Comparison of ENCODE assay signal across 8 cellular contexts in genomic region chr12:95216704-95217376, GRCh38. TPM values are rescaled to one million over a fixed set of nuclear protein-coding genes. Genes with fewer than 3 reads are reported as not detected.
DNase-seq lines count a peak whose midpoint lies in the region; ATAC-seq and TF ChIP-seq lines count a peak whose summit lies in the region.

No MANE protein-coding gene starts in this region.

- H3K36me3 ChIP-seq in IMR-90 (ENCODE audit: control insufficient read depth, insufficient read depth, low read length): no peaks in the 10 kb centered on the region
- H3K36me3 ChIP-seq in right atrium auricular region: no peaks in the 10 kb centered on the region

- H3K14ac ChIP-seq in IMR-90 (replicated peaks; ENCODE audit: low read depth, low read length): peak overlapping the region; percentile 44; the same call in 1 of the 2 replicates

- CTCF ChIA-PET in IMR-90 (lab: Yijun Ruan, JAX): interaction anchor here (0.6 to 2.7 kb wide), 7 partner anchors 13 to 193 kb away, joined by 3 to 12 read pairs (median 4); no protein-coding TSS in a partner anchor
- CTCF ChIA-PET in GM10248 (lab: Yijun Ruan, JAX): interaction anchor here (0.9 to 3.7 kb wide), 26 partner anchors 9 to 454 kb away, joined by 3 to 33 read pairs (median 4); partner anchors contain the start of gene NR2C1

- H3K4ac ChIP-seq in IMR-90 (ENCODE audit: low read depth, low read length): peak overlapping the region; percentile 55

- peak overlapping the region; percentile 63 for H2BK5ac ChIP-seq in IMR-90 (ENCODE audit: low read depth, low read length, poor library complexity, severe bottlenecking)

- H3K18ac ChIP-seq in IMR-90 (ENCODE audit: low read depth, low read length): peak overlapping the region; percentile 38

- H3K27ac ChIP-seq in IMR-90 (ENCODE audit: insufficient read depth, low read length) (peak overlapping the region; percentile 77), right atrium auricular region (peak overlapping the region; percentile 87 to 99)

- H3K4me3 Mint-ChIP-seq in activated T-helper 1 cell treated with anti-CD3 and anti-CD28 coated beads, Interleukin-12 subunit alpha, Interleukin-12 subunit beta, Interleukin-2, Interleukin-4 antibody, amounts not matched to agents 30 ng/mL and 10 ng/mL and 1 ng/mL, durations not matched to agents 14 hours and 24 hours and 36 hours: peak overlapping the region; percentile 97

- POLR2A ChIA-PET in IMR-90 (lab: Charles Lee; ENCODE audit: unreplicated experiment): interaction anchor here (0.6 to 0.7 kb wide), 2 partner anchors 29 to 1432 kb away, joined by 4 to 16 read pairs; no protein-coding TSS in a partner anchor
- POLR2A ChIA-PET in GM10248 (lab: Yijun Ruan, JAX): interaction anchor here (0.5 to 0.9 kb wide), 3 partner anchors 8 to 69 kb away, joined by 3 read pairs; no protein-coding TSS in a partner anchor

- H3K27me3 ChIP-seq in IMR-90 (ENCODE audit: control insufficient read depth, insufficient read depth, low read length): no peaks in the 10 kb centered on the region
- H3K27me3 ChIP-seq in right atrium auricular region: no peaks in the 10 kb centered on the region

- peak overlapping the region; percentile 55 for H3K56ac ChIP-seq in IMR-90 (ENCODE audit: extremely low read depth, insufficient read depth, low read length)

- H3K4me3 ChIP-seq in GM12875 (ENCODE audit: low read depth, low read length) (peak overlapping the region; percentile 94), IMR-90 (ENCODE audit: insufficient read depth, low read depth, low read length) (peak overlapping the region; percentile 81), right atrium auricular region (peak overlapping the region; percentile 62 to 93), skeletal muscle cell (ENCODE audit: low read depth, low read length) (peak overlapping the region; percentile 90)

- dilution Hi-C loops in IMR-90 (cut with HindIII; ENCODE audit: low sequenced_read_pairs, unreplicated experiment): no loop called here

- 0 out of 2 replicates have a peak, but pooled peaks cover 2% of the 10 kb centered on the region for H3K4me1 ChIP-seq in IMR-90 (ENCODE audit: control insufficient read depth, insufficient read depth, low read length)
- H3K4me1 ChIP-seq in right atrium auricular region: peaks cover 0 to 33% of the 10 kb centered on the region in 2 donors

- H4K8ac ChIP-seq in IMR-90 (ENCODE audit: low read depth in 2 of 2, low read length in 2 of 2): no peak overlapping the region; a peak in 1 of 4 replicates

- H3K4me1 Mint-ChIP-seq in activated T-helper 1 cell treated with anti-CD3 and anti-CD28 coated beads, Interleukin-12 subunit alpha, Interleukin-12 subunit beta, Interleukin-2, Interleukin-4 antibody, amounts not matched to agents 30 ng/mL and 10 ng/mL and 1 ng/mL, durations not matched to agents 14 hours and 24 hours and 36 hours (ENCODE audit: low read depth): peaks cover 37% of the 10 kb centered on the region

- H4K91ac ChIP-seq in IMR-90 (ENCODE audit: insufficient read depth, low read depth, low read length): no peak overlapping the region; the same call in 1 of the 2 replicates

- H3K27me3 Mint-ChIP-seq in activated T-helper 1 cell treated with anti-CD3 and anti-CD28 coated beads, Interleukin-12 subunit alpha, Interleukin-12 subunit beta, Interleukin-2, Interleukin-4 antibody, amounts not matched to agents 30 ng/mL and 10 ng/mL and 1 ng/mL, durations not matched to agents 14 hours and 24 hours and 36 hours (ENCODE audit: insufficient read depth): peaks cover 9% of the 10 kb centered on the region

- TF ChIP-seq RAD21 in IMR-90 (IDR thresholded peaks at IDR 0.05; ENCODE audit: low read length): no peak

- no peaks in the 10 kb centered on the region for H3K9me3 ChIP-seq in IMR-90 (ENCODE audit: control insufficient read depth, insufficient read depth, low read length)
- no peaks in the 10 kb centered on the region for H3K9me3 ChIP-seq in right atrium auricular region

- H3K36me3 Mint-ChIP-seq in activated T-helper 1 cell treated with anti-CD3 and anti-CD28 coated beads, Interleukin-12 subunit alpha, Interleukin-12 subunit beta, Interleukin-2, Interleukin-4 antibody, amounts not matched to agents 30 ng/mL and 10 ng/mL and 1 ng/mL, durations not matched to agents 14 hours and 24 hours and 36 hours (ENCODE audit: low read depth): peaks cover 6% of the 10 kb centered on the region

- in situ Hi-C loops in IMR-90 (cut with MboI; ENCODE audit: low sequenced_read_pairs): no loop called here

- no peak for TF ChIP-seq CTCF in GM12875 (IDR thresholded peaks at IDR 0.05; ENCODE audit: borderline replicate concordance, insufficient read depth, low read depth, low read length)
- no peak for TF ChIP-seq CTCF in IMR-90 (conservative IDR thresholded peaks at IDR 0.05; ENCODE audit: low read depth, low read length)
- TF ChIP-seq CTCF in right atrium auricular region (IDR thresholded peaks at IDR 0.05): no peak
- TF ChIP-seq CTCF in GM10248 (IDR thresholded peaks at IDR 0.05; ENCODE audit: control extremely low read depth, extremely low read depth, low read depth, missing control alignments): no peak

- peak overlapping the region; percentile 98 for H2AFZ ChIP-seq in IMR-90 (replicated peaks; ENCODE audit: low read length, poor library complexity)

- H2BK120ac ChIP-seq in IMR-90 (ENCODE audit: low read depth, low read length): peak overlapping the region; percentile 22

- H2AK5ac ChIP-seq in IMR-90 (ENCODE audit: low read depth, low read length): no peak overlapping the region

- H2BK15ac ChIP-seq in IMR-90 (ENCODE audit: low read depth, low read length): peak overlapping the region; percentile 7; the same call in 1 of the 3 replicates

- peaks cover 5% of the 10 kb centered on the region for H3K9me1 ChIP-seq in IMR-90 (ENCODE audit: insufficient read depth, low read length)

- H3K9me3 Mint-ChIP-seq in activated T-helper 1 cell treated with anti-CD3 and anti-CD28 coated beads, Interleukin-12 subunit alpha, Interleukin-12 subunit beta, Interleukin-2, Interleukin-4 antibody, amounts not matched to agents 30 ng/mL and 10 ng/mL and 1 ng/mL, durations not matched to agents 14 hours and 24 hours and 36 hours: no peaks in the 10 kb centered on the region

- peaks cover 14% of the 10 kb centered on the region for H4K20me1 ChIP-seq in IMR-90 (ENCODE audit: insufficient read depth, low read length)

- whole genome bisulfite sequencing in IMR-90 (ENCODE audit: extremely low coverage in 2 of 2, insufficient read length in 1 of 2), 2 experiments: 0% methylated on average over 32 of the region's 45 CpGs; no CpG with 5 or more reads in 1 of the 2 experiments

- peak overlapping the region; percentile 83 for H3K4me2 ChIP-seq in IMR-90 (ENCODE audit: low read depth, low read length)

- TSS peak; percentile 57 for BruUV-seq in IMR-90 (replicated peaks; lab: Mats Ljungman, UMichigan)

- H3K23ac ChIP-seq in IMR-90 (ENCODE audit: low read depth, low read length): peak overlapping the region; percentile 81

- no peak; the same call in 1 of the 2 replicates for TF ChIP-seq POLR2A in IMR-90 (IDR thresholded peaks at IDR 0.05; ENCODE audit: low read depth, low read length)

- peak overlapping the region; percentile 71 for H3K9ac ChIP-seq in IMR-90 (ENCODE audit: low read depth, low read length)

- H3K79me1 ChIP-seq in IMR-90 (ENCODE audit: low read depth in 1 of 2, low read length in 2 of 2): peaks cover 11 to 50% of the 10 kb centered on the region in 2 experiments

- ATAC-seq in GM21576 (IDR thresholded peaks at IDR 0.05; ENCODE audit: unreplicated experiment) (peak; percentile 15), IMR-90 (ENCODE audit: low read depth) (peak; percentile 18)

- peak overlapping the region; percentile 91 for H2AK9ac ChIP-seq in IMR-90 (replicated peaks; ENCODE audit: low read depth, low read length, poor library complexity)

- intact Hi-C loops in IMR-90 (cut with micrococcal nuclease): loop anchor here (1.0 to 5.0 kb wide), 6 partner anchors 50 to 317 kb away; partner anchors contain the start of genes METAP2 and NR2C1
- intact Hi-C loops in activated T-helper 1 cell treated with anti-CD3 and anti-CD28 coated beads, Interleukin-12 subunit alpha, Interleukin-12 subunit beta, Interleukin-2, Interleukin-4 antibody, amounts not matched to agents 30 ng/mL and 10 ng/mL and 1 ng/mL, durations not matched to agents 14 hours and 24 hours and 36 hours (cut with micrococcal nuclease): loop anchor here (1.0 to 10.0 kb wide), 14 partner anchors 100 to 1690 kb away; partner anchors contain the start of genes METAP2, NDUFA12, NEDD1 and NR2C1

- peak overlapping the region; percentile 66 for H3K27ac Mint-ChIP-seq in activated T-helper 1 cell treated with anti-CD3 and anti-CD28 coated beads, Interleukin-12 subunit alpha, Interleukin-12 subunit beta, Interleukin-2, Interleukin-4 antibody, amounts not matched to agents 30 ng/mL and 10 ng/mL and 1 ng/mL, durations not matched to agents 14 hours and 24 hours and 36 hours

- 0 out of 2 replicates have a peak overlapping the region, but pooled peaks have one; percentile 12 for H4K5ac ChIP-seq in IMR-90 (ENCODE audit: low read depth, low read length)

- H2BK20ac ChIP-seq in IMR-90 (ENCODE audit: low read depth, low read length): no peak overlapping the region; the same call in 1 of the 2 replicates

- DNase-seq in IMR-90 (no peak), right atrium auricular region (ENCODE audit: low spot score) (peak; percentile 65), skeletal muscle cell (ENCODE audit: low read depth) (no peak), GM10248 (ENCODE audit: extremely low spot score) (no peak)
- DNase-seq in activated T-helper 1 cell treated with anti-CD3 and anti-CD28 coated beads, Interleukin-12 subunit alpha, Interleukin-12 subunit beta, Interleukin-2, Interleukin-4 antibody, amounts not matched to agents 30 ng/mL and 10 ng/mL and 1 ng/mL, durations not matched to agents 14 hours and 24 hours and 36 hours (ENCODE audit: low spot score): no peak
- no peak for DNase-seq in stimulated activated naive CD4-positive, alpha-beta T cell treated with Interleukin-2 at 50 U/mL for 16 hours (lab: John Stamatoyannopoulos, UW)

RNA-seq across cellular contexts. Expression of gene FGD6, which starts 0.4 kb away (rescaled TPM):
- total RNA-seq in IMR-90 (2012; rRNA removed): 9.5 and 9.7 TPM in 2 replicates
- 2.0 and 2.6 TPM in 2 replicates for polyA plus RNA-seq in IMR-90 (2012; rRNA removed)
- 0.42 and 0.52 TPM in 2 replicates for polyA plus RNA-seq in IMR-90 (2012; cell fraction: cytosol; rRNA removed)
- polyA plus RNA-seq in IMR-90 (2012; cell fraction: nucleus; rRNA removed; ENCODE audit: low replicate concordance): 1.0 and 11.0 TPM in 2 replicates
- total RNA-seq in activated T-helper 1 cell treated with anti-CD3 and anti-CD28 coated beads, Interleukin-12 subunit alpha, Interleukin-12 subunit beta, Interleukin-2, Interleukin-4 antibody, amounts not matched to agents 30 ng/mL and 10 ng/mL and 1 ng/mL, durations not matched to agents 14 hours and 24 hours and 36 hours: 0.64 and 0.86 TPM in 2 replicates
- total RNA-seq in right atrium auricular region: 10 to 100 TPM; 15.8 to 16.9 TPM

RNA-seq across cellular contexts. Expression of gene VEZT, which starts 0.8 kb away (rescaled TPM):
- total RNA-seq in IMR-90 (2012; rRNA removed) (83.6 and 90.2 TPM in 2 replicates), right atrium auricular region (10 to 100 TPM; 66.6 to 69.8 TPM)
- 44.6 and 54.5 TPM in 2 replicates for polyA plus RNA-seq in IMR-90 (2012; rRNA removed)
- polyA plus RNA-seq in IMR-90 (2012; cell fraction: cytosol; rRNA removed): 11.2 and 16.4 TPM in 2 replicates
- 5.8 and 62.0 TPM in 2 replicates for polyA plus RNA-seq in IMR-90 (2012; cell fraction: nucleus; rRNA removed; ENCODE audit: low replicate concordance)
- total RNA-seq in activated T-helper 1 cell treated with anti-CD3 and anti-CD28 coated beads, Interleukin-12 subunit alpha, Interleukin-12 subunit beta, Interleukin-2, Interleukin-4 antibody, amounts not matched to agents 30 ng/mL and 10 ng/mL and 1 ng/mL, durations not matched to agents 14 hours and 24 hours and 36 hours: 58.1 and 64.7 TPM in 2 replicates
